In genomic region chr14:54537651-54538050, GRCh38 we compare ENCODE assay signal across 1 cellular context.
TF ChIP-seq lines count a peak whose summit lies in the region.

No MANE protein-coding gene starts in this region.

TF ChIP-seq in HepG2, 621 proteins besides CTCF, POLR2A, EP300 and RAD21 (continued from another document and continues in another):
- TF ChIP-seq KIAA2018 (CRISPR knock-in tag; IDR thresholded peaks at IDR 0.05; ENCODE audit: borderline replicate concordance) (no peak), ZNF12 (CRISPR knock-in tag; IDR thresholded peaks at IDR 0.05) (no peak), UBTF (CRISPR knock-in tag; IDR thresholded peaks at IDR 0.05) (no peak), ETV5 (CRISPR knock-in tag; IDR thresholded peaks at IDR 0.05; ENCODE audit: borderline replicate concordance) (no peak), CHCHD3 (CRISPR knock-in tag; IDR thresholded peaks at IDR 0.05) (no peak), KLF9 (CRISPR knock-in tag; IDR thresholded peaks at IDR 0.05; ENCODE audit: low read depth) (no peak), HDAC2 (CRISPR knock-in tag; IDR thresholded peaks at IDR 0.05) (peak; percentile 39; the same call in 1 of the 2 replicates), ZNF232 (CRISPR knock-in tag; IDR thresholded peaks at IDR 0.05; ENCODE audit: borderline replicate concordance) (no peak), HOXA5 (CRISPR knock-in tag; IDR thresholded peaks at IDR 0.05) (no peak), ZNF800 (CRISPR knock-in tag; IDR thresholded peaks at IDR 0.05) (no peak), MAZ (IDR thresholded peaks at IDR 0.05; ENCODE audit: borderline replicate concordance, low read depth, low read length) (no peak), MAZ (CRISPR knock-in tag; IDR thresholded peaks at IDR 0.05; ENCODE audit: low read depth) (no peak), LCORL (IDR thresholded peaks at IDR 0.05) (no peak), LCORL (CRISPR knock-in tag; IDR thresholded peaks at IDR 0.05) (no peak), ZNF431 (CRISPR knock-in tag; IDR thresholded peaks at IDR 0.05; ENCODE audit: borderline replicate concordance, low read depth) (no peak), NR2C2 (CRISPR knock-in tag; IDR thresholded peaks at IDR 0.05; ENCODE audit: borderline replicate concordance) (no peak), MXD3 (CRISPR knock-in tag; IDR thresholded peaks at IDR 0.05) (no peak), RFXAP (CRISPR knock-in tag; IDR thresholded peaks at IDR 0.05; ENCODE audit: borderline replicate concordance) (no peak), CREB1 (IDR thresholded peaks at IDR 0.05) (no peak), CREB1 (CRISPR knock-in tag; IDR thresholded peaks at IDR 0.05) (peak; percentile 48; the same call in 1 of the 2 replicates), MAFF (IDR thresholded peaks at IDR 0.05; ENCODE audit: low read depth, low read length) (no peak), CEBPG (CRISPR knock-in tag; IDR thresholded peaks at IDR 0.05) (no peak), ELF3 (CRISPR knock-in tag; IDR thresholded peaks at IDR 0.05) (no peak; the same call in 1 of the 2 replicates), CAMTA2 (CRISPR knock-in tag; IDR thresholded peaks at IDR 0.05; ENCODE audit: borderline replicate concordance) (no peak), ZNF709 (CRISPR knock-in tag; IDR thresholded peaks at IDR 0.05) (no peak), SRF (IDR thresholded peaks at IDR 0.05; ENCODE audit: low read depth, low read length) (peak; percentile 96), KLF6 (CRISPR knock-in tag; IDR thresholded peaks at IDR 0.05) (no peak), ARNT (IDR thresholded peaks at IDR 0.05) (no peak), GABPB1 (CRISPR knock-in tag; IDR thresholded peaks at IDR 0.05) (no peak), KDM3A (CRISPR knock-in tag; IDR thresholded peaks at IDR 0.05; ENCODE audit: low read depth) (no peak), ATF6 (CRISPR knock-in tag; conservative IDR thresholded peaks at IDR 0.05) (no peak)
- TF ChIP-seq, protein P1, sequence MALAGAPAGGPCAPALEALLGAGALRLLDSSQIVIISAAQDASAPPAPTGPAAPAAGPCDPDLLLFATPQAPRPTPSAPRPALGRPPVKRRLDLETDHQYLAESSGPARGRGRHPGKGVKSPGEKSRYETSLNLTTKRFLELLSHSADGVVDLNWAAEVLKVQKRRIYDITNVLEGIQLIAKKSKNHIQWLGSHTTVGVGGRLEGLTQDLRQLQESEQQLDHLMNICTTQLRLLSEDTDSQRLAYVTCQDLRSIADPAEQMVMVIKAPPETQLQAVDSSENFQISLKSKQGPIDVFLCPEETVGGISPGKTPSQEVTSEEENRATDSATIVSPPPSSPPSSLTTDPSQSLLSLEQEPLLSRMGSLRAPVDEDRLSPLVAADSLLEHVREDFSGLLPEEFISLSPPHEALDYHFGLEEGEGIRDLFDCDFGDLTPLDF (CRISPR knock-in tag; IDR thresholded peaks at IDR 0.05): no peak
- TF ChIP-seq, protein P2, sequence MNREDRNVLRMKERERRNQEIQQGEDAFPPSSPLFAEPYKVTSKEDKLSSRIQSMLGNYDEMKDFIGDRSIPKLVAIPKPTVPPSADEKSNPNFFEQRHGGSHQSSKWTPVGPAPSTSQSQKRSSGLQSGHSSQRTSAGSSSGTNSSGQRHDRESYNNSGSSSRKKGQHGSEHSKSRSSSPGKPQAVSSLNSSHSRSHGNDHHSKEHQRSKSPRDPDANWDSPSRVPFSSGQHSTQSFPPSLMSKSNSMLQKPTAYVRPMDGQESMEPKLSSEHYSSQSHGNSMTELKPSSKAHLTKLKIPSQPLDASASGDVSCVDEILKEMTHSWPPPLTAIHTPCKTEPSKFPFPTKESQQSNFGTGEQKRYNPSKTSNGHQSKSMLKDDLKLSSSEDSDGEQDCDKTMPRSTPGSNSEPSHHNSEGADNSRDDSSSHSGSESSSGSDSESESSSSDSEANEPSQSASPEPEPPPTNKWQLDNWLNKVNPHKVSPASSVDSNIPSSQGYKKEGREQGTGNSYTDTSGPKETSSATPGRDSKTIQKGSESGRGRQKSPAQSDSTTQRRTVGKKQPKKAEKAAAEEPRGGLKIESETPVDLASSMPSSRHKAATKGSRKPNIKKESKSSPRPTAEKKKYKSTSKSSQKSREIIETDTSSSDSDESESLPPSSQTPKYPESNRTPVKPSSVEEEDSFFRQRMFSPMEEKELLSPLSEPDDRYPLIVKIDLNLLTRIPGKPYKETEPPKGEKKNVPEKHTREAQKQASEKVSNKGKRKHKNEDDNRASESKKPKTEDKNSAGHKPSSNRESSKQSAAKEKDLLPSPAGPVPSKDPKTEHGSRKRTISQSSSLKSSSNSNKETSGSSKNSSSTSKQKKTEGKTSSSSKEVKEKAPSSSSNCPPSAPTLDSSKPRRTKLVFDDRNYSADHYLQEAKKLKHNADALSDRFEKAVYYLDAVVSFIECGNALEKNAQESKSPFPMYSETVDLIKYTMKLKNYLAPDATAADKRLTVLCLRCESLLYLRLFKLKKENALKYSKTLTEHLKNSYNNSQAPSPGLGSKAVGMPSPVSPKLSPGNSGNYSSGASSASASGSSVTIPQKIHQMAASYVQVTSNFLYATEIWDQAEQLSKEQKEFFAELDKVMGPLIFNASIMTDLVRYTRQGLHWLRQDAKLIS (CRISPR knock-in tag; IDR thresholded peaks at IDR 0.05): no peak
- TF ChIP-seq, protein P3, sequence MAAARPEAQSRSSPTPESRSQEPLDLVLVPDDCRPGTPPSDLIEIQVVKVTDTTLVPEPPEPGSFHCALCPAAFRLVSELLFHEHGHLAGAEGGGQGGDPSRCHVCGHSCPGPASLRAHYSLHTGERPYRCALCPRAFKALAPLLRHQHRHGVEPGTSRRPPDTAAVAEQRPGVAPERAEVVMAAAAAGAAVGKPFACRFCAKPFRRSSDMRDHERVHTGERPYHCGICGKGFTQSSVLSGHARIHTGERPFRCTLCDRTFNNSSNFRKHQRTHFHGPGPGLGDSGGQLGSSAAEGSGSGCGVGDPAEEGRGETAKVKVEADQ (CRISPR knock-in tag; IDR thresholded peaks at IDR 0.05; ENCODE audit: borderline replicate concordance): no peak
- TF ChIP-seq, protein P4, sequence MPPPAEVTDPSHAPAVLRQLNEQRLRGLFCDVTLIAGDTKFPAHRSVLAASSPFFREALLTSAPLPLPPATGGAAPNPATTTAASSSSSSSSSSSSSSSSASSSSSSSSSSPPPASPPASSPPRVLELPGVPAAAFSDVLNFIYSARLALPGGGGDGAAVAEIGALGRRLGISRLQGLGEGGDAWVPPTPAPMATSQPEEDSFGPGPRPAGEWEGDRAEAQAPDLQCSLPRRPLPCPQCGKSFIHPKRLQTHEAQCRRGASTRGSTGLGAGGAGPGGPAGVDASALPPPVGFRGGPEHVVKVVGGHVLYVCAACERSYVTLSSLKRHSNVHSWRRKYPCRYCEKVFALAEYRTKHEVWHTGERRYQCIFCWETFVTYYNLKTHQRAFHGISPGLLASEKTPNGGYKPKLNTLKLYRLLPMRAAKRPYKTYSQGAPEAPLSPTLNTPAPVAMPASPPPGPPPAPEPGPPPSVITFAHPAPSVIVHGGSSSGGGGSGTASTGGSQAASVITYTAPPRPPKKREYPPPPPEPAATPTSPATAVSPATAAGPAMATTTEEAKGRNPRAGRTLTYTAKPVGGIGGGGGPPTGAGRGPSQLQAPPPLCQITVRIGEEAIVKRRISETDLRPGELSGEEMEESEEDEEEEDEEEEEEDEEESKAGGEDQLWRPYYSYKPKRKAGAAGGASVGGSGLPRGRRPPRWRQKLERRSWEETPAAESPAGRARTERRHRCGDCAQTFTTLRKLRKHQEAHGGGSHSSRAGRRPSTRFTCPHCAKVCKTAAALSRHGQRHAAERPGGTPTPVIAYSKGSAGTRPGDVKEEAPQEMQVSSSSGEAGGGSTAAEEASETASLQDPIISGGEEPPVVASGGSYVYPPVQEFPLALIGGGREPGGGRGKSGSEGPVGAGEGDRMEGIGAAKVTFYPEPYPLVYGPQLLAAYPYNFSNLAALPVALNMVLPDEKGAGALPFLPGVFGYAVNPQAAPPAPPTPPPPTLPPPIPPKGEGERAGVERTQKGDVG (CRISPR knock-in tag; IDR thresholded peaks at IDR 0.05; ENCODE audit: borderline replicate concordance): no peak
